Comparison of ENCODE assay signal across 1 cellular context in the genomic region with DNA sequence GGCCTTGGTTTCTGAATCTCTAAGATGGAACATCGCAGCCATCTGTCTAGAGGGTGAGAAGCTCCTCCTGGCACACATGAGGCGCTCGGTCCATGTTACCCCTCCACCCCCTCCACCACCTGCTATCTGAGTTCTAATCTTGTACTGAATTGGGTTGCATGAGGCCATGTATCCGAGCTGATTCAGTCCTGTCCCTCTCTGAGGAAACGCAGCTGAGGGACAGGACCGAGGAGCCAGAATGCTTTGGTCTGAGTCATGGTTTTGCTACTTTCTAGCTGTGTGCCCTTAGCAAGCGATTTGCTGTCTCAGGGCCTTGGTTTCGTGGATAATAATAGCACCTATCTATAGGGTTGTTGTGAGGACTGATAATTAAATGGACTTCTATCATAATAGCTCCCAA.
TF ChIP-seq lines count a peak whose summit lies in the region.

No MANE protein-coding gene starts in this region.

TF ChIP-seq in IMR-90, 13 proteins besides CTCF, POLR2A, EP300 and RAD21:
- TF ChIP-seq, protein P1, sequence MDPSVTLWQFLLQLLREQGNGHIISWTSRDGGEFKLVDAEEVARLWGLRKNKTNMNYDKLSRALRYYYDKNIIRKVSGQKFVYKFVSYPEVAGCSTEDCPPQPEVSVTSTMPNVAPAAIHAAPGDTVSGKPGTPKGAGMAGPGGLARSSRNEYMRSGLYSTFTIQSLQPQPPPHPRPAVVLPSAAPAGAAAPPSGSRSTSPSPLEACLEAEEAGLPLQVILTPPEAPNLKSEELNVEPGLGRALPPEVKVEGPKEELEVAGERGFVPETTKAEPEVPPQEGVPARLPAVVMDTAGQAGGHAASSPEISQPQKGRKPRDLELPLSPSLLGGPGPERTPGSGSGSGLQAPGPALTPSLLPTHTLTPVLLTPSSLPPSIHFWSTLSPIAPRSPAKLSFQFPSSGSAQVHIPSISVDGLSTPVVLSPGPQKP (IDR thresholded peaks at IDR 0.05; ENCODE audit: borderline replicate concordance, low read depth, low read length) = no peak
- TF ChIP-seq MAFK (IDR thresholded peaks at IDR 0.05; ENCODE audit: low read depth, low read length) = 0 out of 2 replicates have a peak, but pooled peaks have one; percentile 2
- TF ChIP-seq SMC3 (IDR thresholded peaks at IDR 0.05; ENCODE audit: low read depth, low read length) = no peak
- TF ChIP-seq RFX5 (IDR thresholded peaks at IDR 0.05; ENCODE audit: low read depth, low read length) = no peak
- TF ChIP-seq MXI1 (IDR thresholded peaks at IDR 0.05; ENCODE audit: borderline replicate concordance, low read depth, low read length) = no peak
- TF ChIP-seq, protein P2, sequence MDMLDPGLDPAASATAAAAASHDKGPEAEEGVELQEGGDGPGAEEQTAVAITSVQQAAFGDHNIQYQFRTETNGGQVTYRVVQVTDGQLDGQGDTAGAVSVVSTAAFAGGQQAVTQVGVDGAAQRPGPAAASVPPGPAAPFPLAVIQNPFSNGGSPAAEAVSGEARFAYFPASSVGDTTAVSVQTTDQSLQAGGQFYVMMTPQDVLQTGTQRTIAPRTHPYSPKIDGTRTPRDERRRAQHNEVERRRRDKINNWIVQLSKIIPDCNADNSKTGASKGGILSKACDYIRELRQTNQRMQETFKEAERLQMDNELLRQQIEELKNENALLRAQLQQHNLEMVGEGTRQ (IDR thresholded peaks at IDR 0.05; ENCODE audit: low read depth, low read length) = no peak
- no peak; the same call in 1 of the 2 replicates for TF ChIP-seq NFE2L2 (IDR thresholded peaks at IDR 0.05; ENCODE audit: low read depth, low read length)
